ENCODE assay signal across 9 cellular contexts in genomic region chr4:2591189-2591588, GRCh38. TPM values are rescaled to one million over a fixed set of nuclear protein-coding genes. Genes with fewer than 3 reads are reported as not detected.
DNase-seq lines count a peak whose midpoint lies in the region; ATAC-seq and TF ChIP-seq lines count a peak whose summit lies in the region.
"Had no signal": no experiment of that assay in that cellular context is flagged by ENCODE, and none has a peak within 500 bp of the region (broad histone marks: within the 10 kb centered on the region; RNA-seq: fewer than 3 reads in every experiment).

No MANE protein-coding gene starts in this region.

- DNase-seq in GM03348 (ENCODE audit: low spot score) (peak; percentile 33), T-helper 17 cell (no peak), fibroblast of villous mesenchyme (ENCODE audit: low read depth) (peak; percentile 78), ovary (peak in 4 of 5 donors; percentile 28 to 53 (median 40)), dorsolateral prefrontal cortex (no peak), substantia nigra (lab: John Stamatoyannopoulos, UW) (no peak), NCI-H774 (lab: John Stamatoyannopoulos, UW) (no peak), T-helper 9 cell (no peak)
- DNase-seq: NCI-H1417 had no signal

- TF ChIP-seq EP300 in ovary (IDR thresholded peaks at IDR 0.05): no peak

- TF ChIP-seq POLR2A in ovary (IDR thresholded peaks at IDR 0.05): no peak

- H3K36me3 ChIP-seq in ovary: no peaks in the 10 kb centered on the region

- peak overlapping the region; percentile 83 for H3K27ac Mint-ChIP-seq in T-helper 17 cell

- H3K9me3 ChIP-seq in T-helper 17 cell (ENCODE audit: control insufficient read depth, low read length, poor library complexity, severe bottlenecking) (no peaks in the 10 kb centered on the region), ovary (no peaks in the 10 kb centered on the region)

- H3K27me3 ChIP-seq in ovary: no peaks in the 10 kb centered on the region
- no peaks in the 10 kb centered on the region for H3K27me3 ChIP-seq in dorsolateral prefrontal cortex

- no peak overlapping the region for H3K4me3 ChIP-seq in fibroblast of villous mesenchyme (ENCODE audit: low read depth, low read length)
- no peak overlapping the region for H3K4me3 ChIP-seq in ovary
- no peak overlapping the region for H3K4me3 ChIP-seq in dorsolateral prefrontal cortex

- no peaks in the 10 kb centered on the region for H3K36me3 Mint-ChIP-seq in T-helper 17 cell (ENCODE audit: low read depth)

- H3K4me3 Mint-ChIP-seq in T-helper 17 cell: no peak overlapping the region

- peaks cover 62% of the 10 kb centered on the region for H3K4me1 Mint-ChIP-seq in T-helper 17 cell

- peaks cover 35% of the 10 kb centered on the region for H3K4me1 ChIP-seq in ovary (ENCODE audit: insufficient read depth)

- H3K27ac ChIP-seq in ovary (peak overlapping the region in 1 of 2 donors; percentile 31), dorsolateral prefrontal cortex (peak overlapping the region in 9 of 59 donors; percentile 0 to 50 (median 20)), substantia nigra (ENCODE audit: low read depth, low read length, poor library complexity, severe bottlenecking) (no peak overlapping the region)

- no peak for ATAC-seq in T-helper 17 cell

- WGBS in ovary, 3 donors: 8 to 26% (median 10%) methylated on average over 8 of the region's 8 CpGs

- TF ChIP-seq CTCF in fibroblast of villous mesenchyme (IDR thresholded peaks at IDR 0.05; ENCODE audit: insufficient read depth, low read depth, low read length): no peak
- TF ChIP-seq CTCF in ovary (IDR thresholded peaks at IDR 0.05): no peak
- TF ChIP-seq CTCF in dorsolateral prefrontal cortex (IDR thresholded peaks at IDR 0.05 in 54 of 56, conservative IDR thresholded peaks at IDR 0.05 in 2 of 56; ENCODE audit: low read depth in 1 of 56, partially characterized antibody in 56 of 56): no peak

- intact Hi-C loops in ovary (cut with DNase I): no loop called here
- intact Hi-C loops in dorsolateral prefrontal cortex (cut with DNase I): no loop called here

- H3K27me3 Mint-ChIP-seq in T-helper 17 cell: no peaks in the 10 kb centered on the region

RNA-seq across cellular contexts. Expression of gene FAM193A, which starts 54.7 kb away (rescaled TPM):
- total RNA-seq in T-helper 17 cell: 10 to 100 TPM; 34.8 to 39.8 TPM
- total RNA-seq in fibroblast of villous mesenchyme: 16.8 and 23.7 TPM in 2 replicates
- 10 to 100 TPM; 18.5 to 39.1 (median 29.4) TPM for total RNA-seq in ovary
- 10 to 100 TPM; 16.0 to 18.9 TPM for polyA plus RNA-seq in ovary
- total RNA-seq in dorsolateral prefrontal cortex: 10 to 100 TPM; 30.7 to 56.7 (median 40.1) TPM

Comparison
In these comparisons a context has a peak if more than half of its experiments do, and no peak if none do; other contexts are left out.
1. DNase-seq: peak in GM03348 (single experiment), fibroblast of villous mesenchyme (single experiment) and ovary (4 of 5); none in T-helper 17 cell (0 of 3), dorsolateral prefrontal cortex (0 of 10), substantia nigra (0 of 49), NCI-H774 (single experiment) and T-helper 9 cell (single experiment).